ENCODE assay signal across 15 cellular contexts in genomic region chr1:203464226-203464625, GRCh38. TPM values are rescaled to one million over a fixed set of nuclear protein-coding genes. Genes with fewer than 3 reads are reported as not detected.
DNase-seq lines count a peak whose midpoint lies in the region; ATAC-seq and TF ChIP-seq lines count a peak whose summit lies in the region.
"Had no signal": no experiment of that assay in that cellular context is flagged by ENCODE, and none has a peak within 500 bp of the region (broad histone marks: within the 10 kb centered on the region; RNA-seq: fewer than 3 reads in every experiment).

No MANE protein-coding gene starts in this region.

- H3K9me3 ChIP-seq in heart right ventricle (no peaks in the 10 kb centered on the region), esophagus squamous epithelium (no peaks in the 10 kb centered on the region), vagina (no peaks in the 10 kb centered on the region)

- TF ChIP-seq POLR2A in esophagus squamous epithelium (IDR thresholded peaks at IDR 0.05) (no peak), vagina (IDR thresholded peaks at IDR 0.05) (no peak)

- H3K4me1 ChIP-seq in heart right ventricle = peaks cover 4 to 57% (median 36%) of the 10 kb centered on the region in 9 donors
- peaks cover 12 to 60% (median 41%) of the 10 kb centered on the region in 3 donors for H3K4me1 ChIP-seq in esophagus squamous epithelium
- peaks cover 41% of the 10 kb centered on the region for H3K4me1 ChIP-seq in vagina

- H3K4me3 ChIP-seq in heart right ventricle = no peak overlapping the region
- H3K4me3 ChIP-seq in esophagus squamous epithelium = no peak overlapping the region
- H3K4me3 ChIP-seq in vagina = no peak overlapping the region

- TF ChIP-seq CTCF in heart right ventricle (IDR thresholded peaks at IDR 0.05) (no peak), esophagus squamous epithelium (IDR thresholded peaks at IDR 0.05) (no peak), omental fat pad (IDR thresholded peaks at IDR 0.05) (no peak), vagina (IDR thresholded peaks at IDR 0.05) (no peak)

- peaks cover 0 to 8% (median 0%) of the 10 kb centered on the region in 7 donors for H3K27me3 ChIP-seq in heart right ventricle
- peaks cover 0 to 17% (median 0%) of the 10 kb centered on the region in 4 donors for H3K27me3 ChIP-seq in esophagus squamous epithelium
- H3K27me3 ChIP-seq in vagina = no peaks in the 10 kb centered on the region

- intact Hi-C loops in heart right ventricle (cut with DNase I) = no loop called here
- intact Hi-C loops in cardiac septum (cut with DNase I) = no loop called here
- intact Hi-C loops in esophagus squamous epithelium (cut with DNase I) = no loop called here
- intact Hi-C loops in vagina (cut with DNase I) = no loop called here

- DNase-seq in heart right ventricle (no peak), cardiac septum (ENCODE audit: low spot score) (no peak), esophagus squamous epithelium (lab: John Stamatoyannopoulos, UW) (no peak), omental fat pad (ENCODE audit: low spot score) (no peak), vagina (ENCODE audit: extremely low spot score in 2 of 2) (no peak), NCI-H510A treated with DMSO at 0.1 percent for 48 hours (lab: John Stamatoyannopoulos, UW) (no peak), NCI-H2171 treated with DMSO at 0.1 percent for 48 hours (lab: John Stamatoyannopoulos, UW) (no peak)
- DNase-seq: DMS79, erythroblast, H9, natural killer cell, NCI-H1436, SW 1271 had no signal

- 69 to 80% methylated on average over 5 of the region's 5 CpGs for WGBS in heart right ventricle, 2 donors
- 39 to 42% methylated on average over 4 of the region's 5 CpGs for WGBS in esophagus squamous epithelium, 2 donors

- H3K36me3 ChIP-seq in heart right ventricle (no peaks in the 10 kb centered on the region), esophagus squamous epithelium (no peaks in the 10 kb centered on the region), vagina (no peaks in the 10 kb centered on the region)

- ATAC-seq in heart right ventricle (peak in 3 of 8 donors; percentile 10 to 30 (median 13)), omental fat pad (ENCODE audit: low FRiP score) (peak; percentile 62), HG02840 (IDR thresholded peaks at IDR 0.05; ENCODE audit: low FRiP score, unreplicated experiment) (no peak)
- ATAC-seq: natural killer cell had no signal

- H3K27ac ChIP-seq in heart right ventricle (peak overlapping the region in 9 of 10 donors; percentile 14 to 77 (median 66)), esophagus squamous epithelium (peak overlapping the region; percentile 73 to 98 (median 90)), vagina (peak overlapping the region; percentile 95)

RNA-seq across cellular contexts. Expression of gene PRELP, which starts 11.4 kb away (rescaled TPM):
- 10 to 100 TPM in 7 of 10 donors, 1 to 10 TPM in 3; 3.3 to 37.1 (median 14.1) TPM for total RNA-seq in heart right ventricle
- polyA plus RNA-seq in heart right ventricle = 10 to 100 TPM; 15.0 to 15.3 TPM
- 49.7 TPM for total RNA-seq in cardiac septum
- 10 to 100 TPM in 2 of 4 donors, 1 to 10 TPM in 2; 2.2 to 71.0 (median 9.1) TPM for total RNA-seq in esophagus squamous epithelium
- total RNA-seq in omental fat pad = 100 to 1,000 TPM in 1 of 4 donors, 10 to 100 TPM in 3; 67.3 to 115 (median 83.2) TPM
- total RNA-seq in vagina = 128 TPM
- total RNA-seq: activated T-helper 2 cell treated with anti-CD3 and anti-CD28 coated beads, Interferon-gamma antibody, Interleukin-2, Interleukin-4, amounts not matched to agents 10 μg/mL and 5 μg/mL and 100 μg/mL, durations not matched to agents 14 hours and 24 hours and 36 hours; natural killer cell had no signal

RNA-seq across cellular contexts. Expression of gene OPTC, which starts 29.7 kb away (rescaled TPM):
- not detected for total RNA-seq in heart right ventricle
- polyA plus RNA-seq in heart right ventricle = not detected
- not detected for total RNA-seq in cardiac septum
- total RNA-seq in esophagus squamous epithelium = not detected
- total RNA-seq in omental fat pad = not detected
- total RNA-seq in vagina = not detected
- total RNA-seq: activated T-helper 2 cell treated with anti-CD3 and anti-CD28 coated beads, Interferon-gamma antibody, Interleukin-2, Interleukin-4, amounts not matched to agents 10 μg/mL and 5 μg/mL and 100 μg/mL, durations not matched to agents 14 hours and 24 hours and 36 hours; natural killer cell had no signal
